Comparison of ENCODE assay signal across 9 cellular contexts in the genomic region with DNA sequence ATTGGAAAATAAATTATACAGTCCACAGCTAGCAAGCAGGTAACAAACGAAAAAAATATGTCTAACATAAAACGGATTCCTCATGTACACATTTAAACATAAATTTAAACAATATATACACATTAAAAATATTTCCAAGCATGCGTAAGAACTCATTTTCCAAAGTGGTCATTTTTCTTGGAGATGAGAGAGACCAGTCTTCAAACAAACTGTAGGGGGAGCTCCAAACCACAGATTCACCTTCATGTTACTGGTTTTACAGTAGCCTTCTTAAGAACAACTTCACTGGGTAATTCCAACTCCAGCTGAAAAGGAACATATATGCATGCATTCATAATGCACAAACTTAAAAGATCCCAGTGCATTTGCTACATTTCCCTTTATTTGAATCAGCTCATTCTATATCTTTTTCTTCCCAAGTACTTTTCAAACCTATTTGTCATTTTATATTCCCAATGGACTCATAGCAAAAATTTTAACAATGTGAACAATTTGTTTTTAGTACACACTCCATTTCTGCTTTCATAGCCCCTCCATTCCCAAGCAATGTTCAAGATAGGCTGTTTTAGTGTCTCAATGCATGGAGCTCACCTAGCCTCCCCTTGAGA. TPM values are rescaled to one million over a fixed set of nuclear protein-coding genes. Genes with fewer than 3 reads are reported as not detected.
DNase-seq lines count a peak whose midpoint lies in the region; ATAC-seq and TF ChIP-seq lines count a peak whose summit lies in the region.
"Had no signal": no experiment of that assay in that cellular context is flagged by ENCODE, and none has a peak within 500 bp of the region (broad histone marks: within the 10 kb centered on the region; RNA-seq: fewer than 3 reads in every experiment).

No MANE protein-coding gene starts in this region.

- no peak overlapping the region for H3K9ac ChIP-seq in neural cell (ENCODE audit: low read length)

- peak; percentile 14 for DNase-seq in stimulated activated CD8-positive, alpha-beta memory T cell treated with anti-CD3 and anti-CD28 coated beads, Interleukin-12 subunit alpha, Interleukin-12 subunit beta, amount 100 ng/mL, for 1 hour (ENCODE audit: low read depth)
- no peak for DNase-seq in stimulated activated CD8-positive, alpha-beta memory T cell treated with anti-CD3 and anti-CD28 coated beads, Interleukin-4, amount 100 ng/mL, for 48 hours
- DNase-seq in NCI-H1105 treated with DMSO at 0.1 percent for 48 hours (lab: John Stamatoyannopoulos, UW) = peak; percentile 70
- peak; percentile 54 to 86 for DNase-seq in SJCRH30
- peak; percentile 45 for DNase-seq in epidermal melanocyte (ENCODE audit: insufficient read length, low spot score)

- no peak overlapping the region for H3K4me2 ChIP-seq in neural cell (ENCODE audit: low read length)

- no peaks in the 10 kb centered on the region for H3K4me1 ChIP-seq in SJCRH30

- H3K36me3 ChIP-seq in SJCRH30 = no peaks in the 10 kb centered on the region
- H3K36me3 ChIP-seq in neural cell (ENCODE audit: insufficient read depth, low read length) = no peaks in the 10 kb centered on the region

- H4K20me1 ChIP-seq in neural cell (ENCODE audit: insufficient read depth) = no peaks in the 10 kb centered on the region

- H3K27ac ChIP-seq in SJCRH30 = no peak overlapping the region
- H3K27ac ChIP-seq in neural cell (ENCODE audit: low read length) = no peak overlapping the region

- H3K9me3 ChIP-seq in SJCRH30 (replicated peaks) (no peaks in the 10 kb centered on the region), neural cell (ENCODE audit: low read length) (no peaks in the 10 kb centered on the region)

- H3K9me2 ChIP-seq in neural cell (ENCODE audit: insufficient read depth, low read length) = no peaks in the 10 kb centered on the region

- H3F3A ChIP-seq in neural cell (ENCODE audit: insufficient read depth, low read length, poor library complexity, severe bottlenecking) = no peaks in the 10 kb centered on the region

- H3K79me2 ChIP-seq in neural cell (replicated peaks; ENCODE audit: insufficient read depth, low read length) = no peaks in the 10 kb centered on the region

- TF ChIP-seq CTCF in neural cell (IDR thresholded peaks at IDR 0.05; ENCODE audit: poor library complexity, severe bottlenecking) = peak; percentile 88

- H3K4me3 ChIP-seq in SJCRH30 (no peak overlapping the region), neural cell (ENCODE audit: low read length) (no peak overlapping the region)

- ATAC-seq in GM21786 (IDR thresholded peaks at IDR 0.05; ENCODE audit: unreplicated experiment) (no peak), HG03442 (IDR thresholded peaks at IDR 0.05; ENCODE audit: unreplicated experiment) (no peak)

- TF ChIP-seq RAD21 in neural cell (conservative IDR thresholded peaks at IDR 0.05) = peak; percentile 90

- H3K27me3 ChIP-seq in SJCRH30 = peaks cover 2% of the 10 kb centered on the region; the same call in 1 of the 2 replicates
- no peaks in the 10 kb centered on the region for H3K27me3 ChIP-seq in neural cell (ENCODE audit: insufficient read depth, low read depth, low read length)

- no peak for TF ChIP-seq EP300 in neural cell (conservative IDR thresholded peaks at IDR 0.05; ENCODE audit: poor library complexity, severe bottlenecking)

- no peak overlapping the region for H2AFZ ChIP-seq in neural cell (ENCODE audit: low read depth, low read length)

TF ChIP-seq in neural cell, 6 proteins besides CTCF, POLR2A, EP300 and RAD21:
- TF ChIP-seq POLR2AphosphoS5 (IDR thresholded peaks at IDR 0.05) (no peak), SMC3 (conservative IDR thresholded peaks at IDR 0.05; ENCODE audit: poor library complexity) (peak; percentile 86)

RNA-seq across cellular contexts. Expression of gene STAMBP, which starts 4.7 kb away (rescaled TPM):
- 50.1 and 61.1 TPM in 2 replicates for total RNA-seq in SJCRH30 (2014; rRNA removed; shearing (Covaris generic))
- polyA plus RNA-seq in neural cell = 62.5 and 69.1 TPM in 2 replicates
- 29.6 and 29.7 TPM in 2 replicates for polyA minus RNA-seq in neural cell

RNA-seq across cellular contexts. Expression of gene C2orf78, which starts 40.0 kb away (rescaled TPM):
- not detected in 2 replicates for total RNA-seq in SJCRH30 (2014; rRNA removed; shearing (Covaris generic))
- polyA plus RNA-seq in neural cell = not detected in 2 replicates
- polyA minus RNA-seq in neural cell = not detected in 2 replicates
- polyA plus RNA-seq: esophagus had no signal

RNA-seq across cellular contexts. Expression of gene DUSP11, which starts 44.1 kb away (rescaled TPM):
- 42.3 and 44.1 TPM in 2 replicates for total RNA-seq in SJCRH30 (2014; rRNA removed; shearing (Covaris generic))
- polyA plus RNA-seq in neural cell = 35.2 and 36.0 TPM in 2 replicates
- polyA minus RNA-seq in neural cell = 49.4 and 55.8 TPM in 2 replicates
